Comparison of ENCODE assay signal across 8 cellular contexts in genomic region chr14:74612346-74613021, GRCh38. TPM values are rescaled to one million over a fixed set of nuclear protein-coding genes. Genes with fewer than 3 reads are reported as not detected.
DNase-seq lines count a peak whose midpoint lies in the region; ATAC-seq and TF ChIP-seq lines count a peak whose summit lies in the region.

No MANE protein-coding gene starts in this region.

- peak overlapping the region; percentile 62 to 70 (median 64) for H3K4me3 ChIP-seq in mammary epithelial cell (replicated peaks in 1 of 3; ENCODE audit: insufficient read depth in 1 of 3, low read depth in 2 of 3, low read length in 3 of 3)

- no peaks in the 10 kb centered on the region for H3K36me3 ChIP-seq in mammary epithelial cell (ENCODE audit: insufficient read depth, low read length)

- no peak overlapping the region for H3K27ac Mint-ChIP-seq in WTC11

- in situ Hi-C loops in mammary epithelial cell (cut with MboI; ENCODE audit: low sequenced_read_pairs in 2 of 2) = loop anchor here in 1 of 2 donors (25.0 kb wide), 1 partner anchor 175 kb away; no protein-coding TSS in a partner anchor

- no peaks in the 10 kb centered on the region for H4K20me1 ChIP-seq in mammary epithelial cell (ENCODE audit: insufficient read depth, low read length)

- H3K27me3 Mint-ChIP-seq in WTC11 (ENCODE audit: low read depth) = peaks cover 68% of the 10 kb centered on the region

- no TSS peak for BruUV-seq in mammary epithelial cell (replicated peaks; lab: Mats Ljungman, UMichigan)

- WGBS in mammary epithelial cell (ENCODE audit: low coverage, missing lambda C conversion rate) = 39% methylated on average over 6 of the region's 69 CpGs

- H3K27me3 ChIP-seq in mammary epithelial cell (ENCODE audit: insufficient read depth, low read length) = no peaks in the 10 kb centered on the region

- intact Hi-C loops in mammary epithelial cell (cut with micrococcal nuclease) = loop anchor here (5.0 kb wide), 1 partner anchor 35 kb away; no protein-coding TSS in a partner anchor

- H2AFZ ChIP-seq in mammary epithelial cell (ENCODE audit: low read depth, low read length) = peak overlapping the region; percentile 63

- peak overlapping the region; percentile 76 for H3K4me3 Mint-ChIP-seq in WTC11

- CTCF ChIA-PET in WTC11 (lab: Charles Lee) = interaction anchor here (0.6 to 5.9 kb wide), 36 partner anchors 10 to 354 kb away, joined by 3 to 110 read pairs (median 5); partner anchors contain the start of genes ISCA2, NPC2, RPS6KL1 and YLPM1
- CTCF ChIA-PET in mammary epithelial cell (lab: Charles Lee; ENCODE audit: low non-redundant PET) = interaction anchor here (0.6 to 0.9 kb wide), 4 partner anchors 13 to 152 kb away, joined by 3 to 6 read pairs (median 4); no protein-coding TSS in a partner anchor

- TF ChIP-seq CTCF in WTC11 (IDR thresholded peaks at IDR 0.05) = peak; percentile 40
- peak; percentile 38 to 64 for TF ChIP-seq CTCF in mammary epithelial cell (conservative IDR thresholded peaks at IDR 0.05 in 1 of 2, IDR thresholded peaks at IDR 0.05 in 1 of 2; ENCODE audit: extremely low read depth in 1 of 2, insufficient read depth in 1 of 2, low read depth in 1 of 2, low read length in 2 of 2)

- no peaks in the 10 kb centered on the region for H3K36me3 Mint-ChIP-seq in WTC11

- POLR2A ChIA-PET in WTC11 (lab: Charles Lee) = interaction anchor here (0.9 kb wide), 1 partner anchor 81 kb away, joined by 3 read pairs; no protein-coding TSS in a partner anchor

- H3K9ac ChIP-seq in mammary epithelial cell (ENCODE audit: insufficient read depth, low read length) = peak overlapping the region; percentile 51

- dilution Hi-C loops in mammary epithelial cell (cut with HindIII; ENCODE audit: low sequenced_read_pairs) = no loop called here

- peaks cover 76% of the 10 kb centered on the region for H3K4me1 ChIP-seq in mammary epithelial cell (ENCODE audit: insufficient read depth, low read length)

- no peak overlapping the region for H3K27ac ChIP-seq in mammary epithelial cell (ENCODE audit: insufficient read depth, low read depth, low read length)

- H3K9me3 ChIP-seq in mammary epithelial cell (replicated peaks; ENCODE audit: insufficient read depth, low read length) = no peaks in the 10 kb centered on the region

- H3K4me1 Mint-ChIP-seq in WTC11 = peaks cover 21% of the 10 kb centered on the region

- peak overlapping the region; percentile 89 for H3K4me2 ChIP-seq in mammary epithelial cell (ENCODE audit: insufficient read depth, low read depth, low read length)

- H3K9me3 Mint-ChIP-seq in WTC11 = no peaks in the 10 kb centered on the region

- H3K79me2 ChIP-seq in mammary epithelial cell (ENCODE audit: insufficient read depth, low read length) = peaks cover 59% of the 10 kb centered on the region

- peak; percentile 54 for ATAC-seq in HG02588 (IDR thresholded peaks at IDR 0.05; ENCODE audit: unreplicated experiment)
- peak; percentile 84 for ATAC-seq in WTC11
- ATAC-seq in GM21737 (IDR thresholded peaks at IDR 0.05; ENCODE audit: unreplicated experiment) = no peak

- peak; percentile 86 for DNase-seq in ELF-1 (ENCODE audit: low read depth, low spot score)
- peak; percentile 16 for DNase-seq in NCI-H2081 treated with DMSO at 0.1 percent for 48 hours (lab: John Stamatoyannopoulos, UW)
- DNase-seq in WTC11 (ENCODE audit: low spot score) = peak; percentile 88
- peak; percentile 68 for DNase-seq in mammary epithelial cell
- DNase-seq in inferior parietal cortex (ENCODE audit: extremely low spot score) = peak; percentile 23
- DNase-seq in stimulated activated CD4-positive, alpha-beta T cell treated with anti-CD3 and anti-CD28 coated beads, Interleukin-12 subunit alpha, Interleukin-12 subunit beta, amount 100 ng/mL, for 24 hours (ENCODE audit: low read depth in 2 of 2) = peak; percentile 58 to 74

TF ChIP-seq in WTC11, 78 proteins besides CTCF, POLR2A, EP300 and RAD21:
- TF ChIP-seq FOXK1 (CRISPR knock-in tag; IDR thresholded peaks at IDR 0.05) = peak; percentile 45; the same call in 1 of the 2 replicates
- TF ChIP-seq FOXP1 (CRISPR knock-in tag; IDR thresholded peaks at IDR 0.05; ENCODE audit: borderline replicate concordance) = 0 out of 2 replicates have a peak, but pooled peaks have one; percentile 33
- peak; percentile 73 for TF ChIP-seq SP1 (CRISPR knock-in tag; conservative IDR thresholded peaks at IDR 0.05)
- TF ChIP-seq ZNF423 (CRISPR knock-in tag; IDR thresholded peaks at IDR 0.05) = no peak

RNA-seq across cellular contexts. Expression of gene LTBP2, which starts 0.4 kb away (rescaled TPM):
- 1.2 TPM in 3 replicates for total RNA-seq in WTC11 (2021)
- total RNA-seq in mammary epithelial cell = 100 to 1,000 TPM; 104 to 322 TPM
- polyA plus RNA-seq in mammary epithelial cell = 56.3 TPM
- 131 TPM for polyA minus RNA-seq in mammary epithelial cell

Comparison
In these comparisons a context has a peak if more than half of its experiments do, and no peak if none do; other contexts are left out.
1. DNase-seq: peak in every context shown above with its lines; median percentile 88 in WTC11; 86 in ELF-1; 68 in mammary epithelial cell; 66 in stimulated activated CD4-positive, alpha-beta T cell treated with anti-CD3 and anti-CD28 coated beads, Interleukin-12 subunit alpha, Interleukin-12 subunit beta, amount 100 ng/mL, for 24 hours; 23 in inferior parietal cortex; 16 in NCI-H2081 treated with DMSO at 0.1 percent for 48 hours.
2. RNA of gene LTBP2, which starts 0.4 kb away (total RNA-seq): 104 to 322 TPM in mammary epithelial cell; 1.2 TPM in WTC11; every median in the first group is over 10 times any median in the second.